2 cellular contexts compared by ENCODE assay signal in the genomic region with DNA sequence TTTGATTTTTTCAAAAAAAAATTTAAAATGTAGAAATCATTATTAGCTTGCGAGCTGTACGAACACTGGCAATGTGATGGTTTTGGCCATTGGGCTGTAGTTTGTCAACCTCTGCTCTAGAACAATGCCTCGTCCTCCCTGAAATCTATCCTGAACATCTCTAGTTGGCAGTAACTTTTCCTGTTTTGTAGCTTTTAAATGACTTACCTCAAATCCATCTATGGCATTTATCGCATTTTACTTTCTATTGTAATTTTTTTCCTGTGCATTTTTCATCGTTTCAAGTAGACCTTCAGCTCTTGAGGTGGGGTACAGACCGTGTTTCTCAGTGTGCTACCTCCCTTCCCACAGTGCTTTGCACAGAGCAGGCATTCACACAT.
TF ChIP-seq lines count a peak whose summit lies in the region.

No MANE protein-coding gene starts in this region.

TF ChIP-seq in IMR-90, 13 proteins besides CTCF, POLR2A, EP300 and RAD21:
- TF ChIP-seq CEBPB (IDR thresholded peaks at IDR 0.05; ENCODE audit: low read depth, low read length) (no peak), CHD1 (IDR thresholded peaks at IDR 0.05; ENCODE audit: low read depth, low read length) (no peak), BHLHE40 (IDR thresholded peaks at IDR 0.05; ENCODE audit: low read depth, low read length) (no peak), MXI1 (IDR thresholded peaks at IDR 0.05; ENCODE audit: borderline replicate concordance, low read depth, low read length) (no peak), MAFK (IDR thresholded peaks at IDR 0.05; ENCODE audit: low read depth, low read length) (no peak), SMC3 (IDR thresholded peaks at IDR 0.05; ENCODE audit: low read depth, low read length) (no peak), NFE2L2 (IDR thresholded peaks at IDR 0.05; ENCODE audit: low read depth, low read length) (no peak), MAZ (IDR thresholded peaks at IDR 0.05; ENCODE audit: borderline replicate concordance, low read depth, low read length) (no peak)
- TF ChIP-seq, protein P1, sequence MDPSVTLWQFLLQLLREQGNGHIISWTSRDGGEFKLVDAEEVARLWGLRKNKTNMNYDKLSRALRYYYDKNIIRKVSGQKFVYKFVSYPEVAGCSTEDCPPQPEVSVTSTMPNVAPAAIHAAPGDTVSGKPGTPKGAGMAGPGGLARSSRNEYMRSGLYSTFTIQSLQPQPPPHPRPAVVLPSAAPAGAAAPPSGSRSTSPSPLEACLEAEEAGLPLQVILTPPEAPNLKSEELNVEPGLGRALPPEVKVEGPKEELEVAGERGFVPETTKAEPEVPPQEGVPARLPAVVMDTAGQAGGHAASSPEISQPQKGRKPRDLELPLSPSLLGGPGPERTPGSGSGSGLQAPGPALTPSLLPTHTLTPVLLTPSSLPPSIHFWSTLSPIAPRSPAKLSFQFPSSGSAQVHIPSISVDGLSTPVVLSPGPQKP (IDR thresholded peaks at IDR 0.05; ENCODE audit: borderline replicate concordance, low read depth, low read length) = no peak
- TF ChIP-seq, protein P2, sequence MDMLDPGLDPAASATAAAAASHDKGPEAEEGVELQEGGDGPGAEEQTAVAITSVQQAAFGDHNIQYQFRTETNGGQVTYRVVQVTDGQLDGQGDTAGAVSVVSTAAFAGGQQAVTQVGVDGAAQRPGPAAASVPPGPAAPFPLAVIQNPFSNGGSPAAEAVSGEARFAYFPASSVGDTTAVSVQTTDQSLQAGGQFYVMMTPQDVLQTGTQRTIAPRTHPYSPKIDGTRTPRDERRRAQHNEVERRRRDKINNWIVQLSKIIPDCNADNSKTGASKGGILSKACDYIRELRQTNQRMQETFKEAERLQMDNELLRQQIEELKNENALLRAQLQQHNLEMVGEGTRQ (IDR thresholded peaks at IDR 0.05; ENCODE audit: low read depth, low read length) = no peak
TF ChIP-seq in IMR-90: peak in this region for 0.

TF ChIP-seq in neural cell, 6 proteins besides CTCF, POLR2A, EP300 and RAD21:
- TF ChIP-seq, protein P3, sequence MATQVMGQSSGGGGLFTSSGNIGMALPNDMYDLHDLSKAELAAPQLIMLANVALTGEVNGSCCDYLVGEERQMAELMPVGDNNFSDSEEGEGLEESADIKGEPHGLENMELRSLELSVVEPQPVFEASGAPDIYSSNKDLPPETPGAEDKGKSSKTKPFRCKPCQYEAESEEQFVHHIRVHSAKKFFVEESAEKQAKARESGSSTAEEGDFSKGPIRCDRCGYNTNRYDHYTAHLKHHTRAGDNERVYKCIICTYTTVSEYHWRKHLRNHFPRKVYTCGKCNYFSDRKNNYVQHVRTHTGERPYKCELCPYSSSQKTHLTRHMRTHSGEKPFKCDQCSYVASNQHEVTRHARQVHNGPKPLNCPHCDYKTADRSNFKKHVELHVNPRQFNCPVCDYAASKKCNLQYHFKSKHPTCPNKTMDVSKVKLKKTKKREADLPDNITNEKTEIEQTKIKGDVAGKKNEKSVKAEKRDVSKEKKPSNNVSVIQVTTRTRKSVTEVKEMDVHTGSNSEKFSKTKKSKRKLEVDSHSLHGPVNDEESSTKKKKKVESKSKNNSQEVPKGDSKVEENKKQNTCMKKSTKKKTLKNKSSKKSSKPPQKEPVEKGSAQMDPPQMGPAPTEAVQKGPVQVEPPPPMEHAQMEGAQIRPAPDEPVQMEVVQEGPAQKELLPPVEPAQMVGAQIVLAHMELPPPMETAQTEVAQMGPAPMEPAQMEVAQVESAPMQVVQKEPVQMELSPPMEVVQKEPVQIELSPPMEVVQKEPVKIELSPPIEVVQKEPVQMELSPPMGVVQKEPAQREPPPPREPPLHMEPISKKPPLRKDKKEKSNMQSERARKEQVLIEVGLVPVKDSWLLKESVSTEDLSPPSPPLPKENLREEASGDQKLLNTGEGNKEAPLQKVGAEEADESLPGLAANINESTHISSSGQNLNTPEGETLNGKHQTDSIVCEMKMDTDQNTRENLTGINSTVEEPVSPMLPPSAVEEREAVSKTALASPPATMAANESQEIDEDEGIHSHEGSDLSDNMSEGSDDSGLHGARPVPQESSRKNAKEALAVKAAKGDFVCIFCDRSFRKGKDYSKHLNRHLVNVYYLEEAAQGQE (IDR thresholded peaks at IDR 0.05; ENCODE audit: borderline replicate concordance) = no peak
- TF ChIP-seq TAF1 (IDR thresholded peaks at IDR 0.05; ENCODE audit: low read depth) (no peak), SMC3 (conservative IDR thresholded peaks at IDR 0.05; ENCODE audit: poor library complexity) (no peak), EZH2 (IDR thresholded peaks at IDR 0.05; ENCODE audit: borderline replicate concordance, insufficient read depth, low read length, poor library complexity, severe bottlenecking) (no peak), MXI1 (conservative IDR thresholded peaks at IDR 0.05; ENCODE audit: poor library complexity, severe bottlenecking) (no peak), POLR2AphosphoS5 (IDR thresholded peaks at IDR 0.05) (no peak)
